9 cellular contexts compared by ENCODE assay signal in the genomic region with DNA sequence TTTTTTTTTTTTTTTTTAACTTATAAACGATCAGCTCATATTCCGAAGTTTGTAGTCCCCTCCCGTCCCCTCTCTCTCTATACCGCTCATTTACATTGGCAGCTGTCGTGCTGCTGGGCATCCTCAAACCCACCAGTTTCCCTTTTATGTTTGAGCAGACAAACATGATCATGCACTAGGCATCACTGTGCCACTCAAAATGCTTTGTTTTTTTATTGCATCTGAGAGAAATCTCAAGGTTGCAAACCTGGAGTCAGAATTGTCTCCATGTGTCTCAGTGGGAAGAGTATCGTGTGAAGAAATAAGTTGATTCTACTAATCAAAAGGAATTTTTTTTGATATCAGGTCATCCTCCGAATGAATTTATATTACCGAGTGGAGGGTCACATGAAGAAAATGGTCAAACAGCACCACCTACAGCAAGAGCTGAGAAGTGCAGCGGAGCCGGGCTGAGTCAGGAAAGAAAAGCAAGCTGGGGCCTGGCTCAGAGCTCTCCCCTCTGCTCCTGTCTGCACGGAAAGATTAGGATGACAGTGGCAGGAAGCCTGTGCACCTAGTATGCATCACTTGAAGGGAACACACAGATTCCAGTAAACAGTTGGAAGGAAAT. TPM values are rescaled to one million over a fixed set of nuclear protein-coding genes. Genes with fewer than 3 reads are reported as not detected.
DNase-seq lines count a peak whose midpoint lies in the region; ATAC-seq and TF ChIP-seq lines count a peak whose summit lies in the region.
"Not testable (repeated sequence)": the region's sequence is repeated elsewhere in the genome, so short reads cannot be mapped to it uniquely, and the experiment has no call there.
"Had no signal": no experiment of that assay in that cellular context is flagged by ENCODE, and none has a peak within 500 bp of the region (broad histone marks: within the 10 kb centered on the region; RNA-seq: fewer than 3 reads in every experiment).

No MANE protein-coding gene starts in this region.

- H3K4me1 Mint-ChIP-seq in activated T-helper 17 cell treated with anti-CD3 and anti-CD28 coated beads, Interleukin-2, amount 50 U/mL, for 72 hours; naive thymus-derived CD8-positive, alpha-beta T cell; type B pancreatic cell (ENCODE audit: unreplicated experiment): not testable (repeated sequence)

- POLR2A ChIA-PET in naive thymus-derived CD8-positive, alpha-beta T cell (lab: Charles Lee), result not testable (repeated sequence)

- peak; percentile 34 for TF ChIP-seq RAD21 in Ishikawa (IDR thresholded peaks at IDR 0.05; ENCODE audit: low read depth)

- not testable (repeated sequence) for TF ChIP-seq EP300 in Ishikawa (IDR thresholded peaks at IDR 0.05; ENCODE audit: borderline replicate concordance)

- TF ChIP-seq CTCF in GM12873 (IDR thresholded peaks at IDR 0.05; ENCODE audit: insufficient read depth, low read depth, low read length, missing control alignments) (peak; percentile 24), fibroblast of pulmonary artery (IDR thresholded peaks at IDR 0.05; ENCODE audit: low read length, missing control alignments) (peak; percentile 11), type B pancreatic cell (conservative IDR thresholded peaks at IDR 0.05) (peak; percentile 68)

- H3K4me3 ChIP-seq in fibroblast of pulmonary artery (replicated peaks; ENCODE audit: low read depth, low read length), result not testable (repeated sequence)

- not testable (repeated sequence) for H3K27ac Mint-ChIP-seq in activated T-helper 17 cell treated with anti-CD3 and anti-CD28 coated beads, Interleukin-2, amount 50 U/mL, for 72 hours; type B pancreatic cell
- peak overlapping the region in 1 of 10 donors; percentile 40 for H3K27ac Mint-ChIP-seq in naive thymus-derived CD8-positive, alpha-beta T cell

- H3K27me3 Mint-ChIP-seq in activated T-helper 17 cell treated with anti-CD3 and anti-CD28 coated beads, Interleukin-2, amount 50 U/mL, for 72 hours, result peaks cover 17% of the 10 kb centered on the region
- peaks cover 9 to 32% (median 13%) of the 10 kb centered on the region in 5 donors for H3K27me3 Mint-ChIP-seq in naive thymus-derived CD8-positive, alpha-beta T cell
- H3K27me3 Mint-ChIP-seq in type B pancreatic cell, result peaks cover 30% of the 10 kb centered on the region

- DNase-seq in fibroblast of pulmonary artery (ENCODE audit: low read depth); type B pancreatic cell (ENCODE audit: extremely low spot score, unreplicated experiment): not testable (repeated sequence)
- peak in 3 of 10 donors; percentile 30 to 48 (median 39) for DNase-seq in naive thymus-derived CD8-positive, alpha-beta T cell

- not testable (repeated sequence) for H3K9me3 Mint-ChIP-seq in activated T-helper 17 cell treated with anti-CD3 and anti-CD28 coated beads, Interleukin-2, amount 50 U/mL, for 72 hours; naive thymus-derived CD8-positive, alpha-beta T cell; type B pancreatic cell

- ATAC-seq in GM21360 (IDR thresholded peaks at IDR 0.05; ENCODE audit: unreplicated experiment) (peak; percentile 66), HG02884 (IDR thresholded peaks at IDR 0.05; ENCODE audit: unreplicated experiment) (peak; percentile 60)
- ATAC-seq in activated T-helper 17 cell treated with anti-CD3 and anti-CD28 coated beads, Interleukin-2, amount 50 U/mL, for 72 hours (replicated peaks), result peak; percentile 70
- peak; percentile 74 to 79 for ATAC-seq in naive thymus-derived CD8-positive, alpha-beta T cell

- not testable (repeated sequence) for H3K36me3 Mint-ChIP-seq in activated T-helper 17 cell treated with anti-CD3 and anti-CD28 coated beads, Interleukin-2, amount 50 U/mL, for 72 hours (ENCODE audit: low read depth); naive thymus-derived CD8-positive, alpha-beta T cell; type B pancreatic cell

- not testable (repeated sequence) for H3K4me3 Mint-ChIP-seq in activated T-helper 17 cell treated with anti-CD3 and anti-CD28 coated beads, Interleukin-2, amount 50 U/mL, for 72 hours; naive thymus-derived CD8-positive, alpha-beta T cell; type B pancreatic cell

RNA-seq across cellular contexts. Expression of gene FOXD4L6, which starts 39.9 kb away (rescaled TPM):
- total RNA-seq in activated T-helper 17 cell treated with anti-CD3 and anti-CD28 coated beads, Interleukin-2, amount 50 U/mL, for 72 hours, result not detected
- not detected for total RNA-seq in naive thymus-derived CD8-positive, alpha-beta T cell
- polyA plus RNA-seq in naive thymus-derived CD8-positive, alpha-beta T cell, result not detected
- total RNA-seq in type B pancreatic cell (ENCODE audit: low replicate concordance), result 0.14 and 0.17 TPM in 2 replicates
- total RNA-seq: temporal lobe had no signal

Comparison
In these comparisons a context has a peak if more than half of its experiments do, and no peak if none do; other contexts are left out.
1. CTCF ChIP-seq: peak in every context shown above with its lines; median percentile 68 in type B pancreatic cell; 24 in GM12873; 11 in fibroblast of pulmonary artery.